Comparison of ENCODE assay signal across 23 cellular contexts in genomic region chr11:17313349-17314231, GRCh38. TPM values are rescaled to one million over a fixed set of nuclear protein-coding genes. Genes with fewer than 3 reads are reported as not detected.
DNase-seq lines count a peak whose midpoint lies in the region; ATAC-seq and TF ChIP-seq lines count a peak whose summit lies in the region.
"Had no signal": no experiment of that assay in that cellular context is flagged by ENCODE, and none has a peak within 500 bp of the region (broad histone marks: within the 10 kb centered on the region; RNA-seq: fewer than 3 reads in every experiment).

No MANE protein-coding gene starts in this region.

- H3K27me3 Mint-ChIP-seq in GM23338 (ENCODE audit: insufficient read depth, low read depth, poor library complexity) = no peaks in the 10 kb centered on the region
- H3K27me3 Mint-ChIP-seq: activated CD4-positive, alpha-beta T cell treated with anti-CD3 and anti-CD28 coated beads, Interleukin-2, amount 10 ng/mL, durations not matched to agents 7 days and 5 days; activated naive CD8-positive, alpha-beta T cell; CD4-positive, alpha-beta memory T cell had no signal

- no peaks in the 10 kb centered on the region for H3K79me2 ChIP-seq in GM23338 (replicated peaks; ENCODE audit: insufficient read depth)

- H3K4me2 ChIP-seq in GM23338 = no peak overlapping the region

- H3K9me3 ChIP-seq in effector memory CD4-positive, alpha-beta T cell (ENCODE audit: control insufficient read depth, low read length) = no peaks in the 10 kb centered on the region
- H3K9me3 ChIP-seq: ascending aorta, left ventricle myocardium inferior, SJSA1, tibial artery had no signal

- no peaks in the 10 kb centered on the region for H3K36me3 Mint-ChIP-seq in GM23338 (ENCODE audit: low read depth)
- H3K36me3 Mint-ChIP-seq in stimulated activated effector memory CD8-positive, alpha-beta T cell treated with anti-CD3 and anti-CD28 coated beads, Interleukin-12 subunit alpha, Interleukin-12 subunit beta, amount 100 ng/mL, for 72 hours = peaks cover 48% of the 10 kb centered on the region

- H3K9me2 ChIP-seq in GM23338 (ENCODE audit: insufficient read depth) = no peaks in the 10 kb centered on the region

- H3K36me3 ChIP-seq in GM23338 (ENCODE audit: insufficient read depth) = no peaks in the 10 kb centered on the region
- no peaks in the 10 kb centered on the region for H3K36me3 ChIP-seq in effector memory CD4-positive, alpha-beta T cell (ENCODE audit: control insufficient read depth, insufficient read depth, low read length)

- ATAC-seq in GM23338 (no peak), SK-N-SH treated with all-trans-retinoic acid at 6 μM for 48 hours (peak; percentile 62), foreskin keratinocyte (peak; percentile 76)
- ATAC-seq in stimulated activated effector memory CD8-positive, alpha-beta T cell treated with anti-CD3 and anti-CD28 coated beads, Interleukin-12 subunit alpha, Interleukin-12 subunit beta, amount 100 ng/mL, for 72 hours = peak; percentile 63
- ATAC-seq: K562, natural killer cell, Panc1 had no signal

- H3K4me3 ChIP-seq in GM23338 = no peak overlapping the region
- H3K4me3 ChIP-seq in effector memory CD4-positive, alpha-beta T cell (ENCODE audit: insufficient read depth, low read depth, low read length, poor library complexity, severe bottlenecking) = no peak overlapping the region
- H3K4me3 ChIP-seq: ascending aorta, dorsolateral prefrontal cortex, K562, left ventricle myocardium inferior, SJSA1, tibial artery had no signal

- no peak overlapping the region for H3K27ac Mint-ChIP-seq in GM23338
- H3K27ac Mint-ChIP-seq in stimulated activated effector memory CD8-positive, alpha-beta T cell treated with anti-CD3 and anti-CD28 coated beads, Interleukin-12 subunit alpha, Interleukin-12 subunit beta, amount 100 ng/mL, for 72 hours = no peak overlapping the region
- H3K27ac Mint-ChIP-seq: activated CD4-positive, alpha-beta T cell treated with anti-CD3 and anti-CD28 coated beads, Interleukin-2, amount 10 ng/mL, durations not matched to agents 7 days and 5 days; activated naive CD8-positive, alpha-beta T cell; CD4-positive, alpha-beta memory T cell; immature natural killer cell; natural killer cell; T-helper 1 cell treated with Interleukin-12 subunit alpha and Interleukin-12 subunit beta and Interleukin-4 antibody, amounts not matched to agents 30 μg/mL and 1 μg/mL, for 36 hours had no signal

- H3K27ac ChIP-seq in GM23338 (ENCODE audit: low read depth) (0 out of 2 replicates have a peak overlapping the region, but pooled peaks have one; percentile 42), foreskin keratinocyte (no peak overlapping the region)
- no peak overlapping the region for H3K27ac ChIP-seq in effector memory CD4-positive, alpha-beta T cell (ENCODE audit: insufficient read depth, low read length, poor library complexity, severe bottlenecking)
- H3K27ac ChIP-seq: left ventricle myocardium inferior, SJSA1 had no signal

- H4K20me1 ChIP-seq in GM23338 (replicated peaks; ENCODE audit: insufficient read depth) = no peaks in the 10 kb centered on the region

- H3K27me3 ChIP-seq in GM23338 (ENCODE audit: insufficient read depth) (no peaks in the 10 kb centered on the region), foreskin keratinocyte (no peaks in the 10 kb centered on the region)
- no peaks in the 10 kb centered on the region for H3K27me3 ChIP-seq in effector memory CD4-positive, alpha-beta T cell (replicated peaks; ENCODE audit: control insufficient read depth, insufficient read depth, low read length, poor library complexity, severe bottlenecking)
- H3K27me3 ChIP-seq: ascending aorta, dorsolateral prefrontal cortex, SJSA1, tibial artery had no signal

- TF ChIP-seq CTCF in GM23338 (conservative IDR thresholded peaks at IDR 0.05; ENCODE audit: low read depth in 2 of 2) (no peak), foreskin keratinocyte (conservative IDR thresholded peaks at IDR 0.05) (no peak)

- no peak overlapping the region for H2AFZ ChIP-seq in GM23338

- peaks cover 4% of the 10 kb centered on the region; the same call in 1 of the 2 replicates for H3K4me1 ChIP-seq in GM23338 (ENCODE audit: insufficient read depth)
- H3K4me1 ChIP-seq in foreskin keratinocyte = peaks cover 10% of the 10 kb centered on the region
- no peaks in the 10 kb centered on the region for H3K4me1 ChIP-seq in effector memory CD4-positive, alpha-beta T cell (ENCODE audit: control insufficient read depth, insufficient read depth, low read length, poor library complexity, severe bottlenecking)
- H3K4me1 ChIP-seq: ascending aorta, left ventricle myocardium inferior, SJSA1, tibial artery had no signal

- no peak overlapping the region for H3K4me3 Mint-ChIP-seq in GM23338
- H3K4me3 Mint-ChIP-seq in stimulated activated effector memory CD8-positive, alpha-beta T cell treated with anti-CD3 and anti-CD28 coated beads, Interleukin-12 subunit alpha, Interleukin-12 subunit beta, amount 100 ng/mL, for 72 hours = no peak overlapping the region
- H3K4me3 Mint-ChIP-seq: activated CD4-positive, alpha-beta T cell treated with anti-CD3 and anti-CD28 coated beads, Interleukin-2, amount 10 ng/mL, durations not matched to agents 7 days and 5 days; activated naive CD8-positive, alpha-beta T cell; CD4-positive, alpha-beta memory T cell; immature natural killer cell; natural killer cell; T-helper 1 cell treated with Interleukin-12 subunit alpha and Interleukin-12 subunit beta and Interleukin-4 antibody, amounts not matched to agents 30 μg/mL and 1 μg/mL, for 36 hours had no signal

- H3K4me1 Mint-ChIP-seq in GM23338 = no peaks in the 10 kb centered on the region
- no peaks in the 10 kb centered on the region for H3K4me1 Mint-ChIP-seq in stimulated activated effector memory CD8-positive, alpha-beta T cell treated with anti-CD3 and anti-CD28 coated beads, Interleukin-12 subunit alpha, Interleukin-12 subunit beta, amount 100 ng/mL, for 72 hours
- H3K4me1 Mint-ChIP-seq: activated CD4-positive, alpha-beta T cell treated with anti-CD3 and anti-CD28 coated beads, Interleukin-2, amount 10 ng/mL, durations not matched to agents 7 days and 5 days; CD4-positive, alpha-beta memory T cell; immature natural killer cell; natural killer cell had no signal

- DNase-seq in GM23338 (ENCODE audit: low spot score) (no peak), foreskin keratinocyte (no peak), SIG-M5 (lab: John Stamatoyannopoulos, UW) (no peak), GF-D8 (lab: John Stamatoyannopoulos, UW) (no peak)
- DNase-seq in stimulated activated effector memory CD8-positive, alpha-beta T cell treated with anti-CD3 and anti-CD28 coated beads, Interleukin-12 subunit alpha, Interleukin-12 subunit beta, amount 100 ng/mL, for 72 hours (ENCODE audit: low spot score in 2 of 2) = no peak
- no peak for DNase-seq in effector memory CD4-positive, alpha-beta T cell
- DNase-seq: activated CD4-positive, alpha-beta T cell treated with anti-CD3 and anti-CD28 coated beads, Interleukin-2, amount 10 ng/mL, durations not matched to agents 7 days and 5 days; CD4-positive, alpha-beta memory T cell; dorsolateral prefrontal cortex; hippocampal formation; immature natural killer cell; left ventricle myocardium inferior; midbrain; natural killer cell; retina; tibial artery had no signal

- H3K9me3 Mint-ChIP-seq in GM23338 = no peaks in the 10 kb centered on the region
- H3K9me3 Mint-ChIP-seq in stimulated activated effector memory CD8-positive, alpha-beta T cell treated with anti-CD3 and anti-CD28 coated beads, Interleukin-12 subunit alpha, Interleukin-12 subunit beta, amount 100 ng/mL, for 72 hours = no peaks in the 10 kb centered on the region
- H3K9me3 Mint-ChIP-seq: activated CD4-positive, alpha-beta T cell treated with anti-CD3 and anti-CD28 coated beads, Interleukin-2, amount 10 ng/mL, durations not matched to agents 7 days and 5 days; CD4-positive, alpha-beta memory T cell; immature natural killer cell; natural killer cell; T-helper 1 cell treated with Interleukin-12 subunit alpha and Interleukin-12 subunit beta and Interleukin-4 antibody, amounts not matched to agents 30 μg/mL and 1 μg/mL, for 36 hours had no signal

- H3F3A ChIP-seq in GM23338 (replicated peaks; ENCODE audit: low read depth) = no peaks in the 10 kb centered on the region

TF ChIP-seq in GM23338, 12 proteins besides CTCF, POLR2A, EP300 and RAD21 (continues in another document):
- TF ChIP-seq EZH2phosphoT487 (IDR thresholded peaks at IDR 0.05; ENCODE audit: unreplicated experiment) (no peak), ZNF114 (CRISPR knock-in tag; IDR thresholded peaks at IDR 0.05) (no peak), STAT1 (IDR thresholded peaks at IDR 0.05; ENCODE audit: unreplicated experiment) (no peak), JUNB (IDR thresholded peaks at IDR 0.05; ENCODE audit: unreplicated experiment) (no peak)

TF ChIP-seq in SK-N-SH treated with all-trans-retinoic acid at 6 μM for 48 hours, 23 proteins besides CTCF, POLR2A, EP300 and RAD21 (continues in another document):
- TF ChIP-seq ISL1 (CRISPR knock-in tag; IDR thresholded peaks at IDR 0.05) (no peak), GLIS3 (CRISPR knock-in tag; IDR thresholded peaks at IDR 0.05) (no peak), ZNF565 (CRISPR knock-in tag; conservative IDR thresholded peaks at IDR 0.05; ENCODE audit: low read depth) (no peak), ZNF8 (CRISPR knock-in tag; IDR thresholded peaks at IDR 0.05) (no peak), TCF4 (CRISPR knock-in tag; IDR thresholded peaks at IDR 0.05; ENCODE audit: borderline replicate concordance) (no peak), ZFP30 (CRISPR knock-in tag; IDR thresholded peaks at IDR 0.05) (no peak)

RNA-seq across cellular contexts. Expression of gene NUCB2, which starts 37.1 kb away (rescaled TPM):
- 16.6 and 25.5 TPM in 2 replicates for total RNA-seq in GM23338 (2014; rRNA removed; shearing (Covaris generic))
- polyA plus RNA-seq in GM23338 (2016; fragmentation: Nextera tagmentation; extraction: Ambion mirVana) = 61.9 and 86.9 TPM in 2 replicates
- 53.1 and 60.3 TPM in 2 replicates for total RNA-seq in foreskin keratinocyte
- polyA plus RNA-seq in foreskin keratinocyte = 41.9 and 50.8 TPM in 2 replicates

RNA-seq across cellular contexts. Expression of gene NCR3LG1, which starts 38.0 kb away (rescaled TPM):
- 1.5 and 1.9 TPM in 2 replicates for total RNA-seq in GM23338 (2014; rRNA removed; shearing (Covaris generic))
- polyA plus RNA-seq in GM23338 (2016; fragmentation: Nextera tagmentation; extraction: Ambion mirVana) (0.15 and 0.28 TPM in 2 replicates), foreskin keratinocyte (0.31 and 0.58 TPM in 2 replicates)
- total RNA-seq in foreskin keratinocyte = 4.2 and 9.1 TPM in 2 replicates
